ENCODE assay signal across 10 cellular contexts in genomic region chr15:75195122-75195765, GRCh38. TPM values are rescaled to one million over a fixed set of nuclear protein-coding genes. Genes with fewer than 3 reads are reported as not detected.
DNase-seq lines count a peak whose midpoint lies in the region; TF ChIP-seq lines count a peak whose summit lies in the region.
"Had no signal": no experiment of that assay in that cellular context is flagged by ENCODE, and none has a peak within 500 bp of the region (broad histone marks: within the 10 kb centered on the region; RNA-seq: fewer than 3 reads in every experiment).

No MANE protein-coding gene starts in this region.

- intact Hi-C loops in Calu3 (cut with micrococcal nuclease; ENCODE audit: unreplicated experiment): no loop called here
- intact Hi-C loops in sigmoid colon (cut with DNase I): no loop called here

- no peaks in the 10 kb centered on the region for H3K27me3 Mint-ChIP-seq in Calu3 (ENCODE audit: unreplicated experiment)
- peaks cover 58% of the 10 kb centered on the region for H3K27me3 Mint-ChIP-seq in activated naive CD4-positive, alpha-beta T cell treated with anti-CD3 and anti-CD28 coated beads, Interleukin-2, amount 10 ng/mL, durations not matched to agents 7 days and 5 days

- peaks cover 4% of the 10 kb centered on the region for H3K36me3 Mint-ChIP-seq in Calu3 (ENCODE audit: insufficient read depth, unreplicated experiment)
- H3K36me3 Mint-ChIP-seq in activated naive CD4-positive, alpha-beta T cell treated with anti-CD3 and anti-CD28 coated beads, Interleukin-2, amount 10 ng/mL, durations not matched to agents 7 days and 5 days: no peaks in the 10 kb centered on the region

- H3K9me3 ChIP-seq in BE2C (no peaks in the 10 kb centered on the region), sigmoid colon (no peaks in the 10 kb centered on the region)

- no peak overlapping the region for H3K27ac Mint-ChIP-seq in Calu3 (ENCODE audit: unreplicated experiment)
- no peak overlapping the region for H3K27ac Mint-ChIP-seq in activated naive CD4-positive, alpha-beta T cell treated with anti-CD3 and anti-CD28 coated beads, Interleukin-2, amount 10 ng/mL, durations not matched to agents 7 days and 5 days

- H3K4me1 ChIP-seq in BE2C (peaks cover 12% of the 10 kb centered on the region), sigmoid colon (peaks cover 0 to 16% (median 15%) of the 10 kb centered on the region in 4 donors)
- H3K4me1 ChIP-seq: foreskin keratinocyte had no signal

- DNase-seq in BE2C (peak; percentile 89), NCI-H1417 (lab: John Stamatoyannopoulos, UW) (peak; percentile 70 to 99 (median 99)), RPMI8226 (peak; percentile 56), kidney tubule cell (ENCODE audit: low spot score) (peak; percentile 24), Calu3 (no peak), sigmoid colon (no peak)
- no peak for DNase-seq in activated effector memory CD4-positive, alpha-beta T cell treated with anti-CD3 and anti-CD28 coated beads, Interleukin-2, amount 50 U/mL, for 16 hours
- DNase-seq in activated naive CD4-positive, alpha-beta T cell treated with anti-CD3 and anti-CD28 coated beads, Interleukin-2, amount 10 ng/mL, durations not matched to agents 7 days and 5 days: no peak
- DNase-seq: activated CD4-positive, alpha-beta T cell treated with anti-CD3 and anti-CD28 coated beads, Interleukin-2, amount 50 U/mL, for 1 hour; foreskin keratinocyte had no signal

- H3K36me3 ChIP-seq in BE2C: no peaks in the 10 kb centered on the region
- no peaks in the 10 kb centered on the region for H3K36me3 ChIP-seq in sigmoid colon

- H3K4me3 ChIP-seq in BE2C (ENCODE audit: low read depth, low read length): peak overlapping the region; percentile 38
- no peak overlapping the region for H3K4me3 ChIP-seq in sigmoid colon

- peaks cover 3% of the 10 kb centered on the region for H3K9me3 Mint-ChIP-seq in Calu3 (ENCODE audit: low read depth, unreplicated experiment)
- no peaks in the 10 kb centered on the region for H3K9me3 Mint-ChIP-seq in activated naive CD4-positive, alpha-beta T cell treated with anti-CD3 and anti-CD28 coated beads, Interleukin-2, amount 10 ng/mL, durations not matched to agents 7 days and 5 days

- no peak for TF ChIP-seq POLR2A in sigmoid colon (IDR thresholded peaks at IDR 0.05)

- no peak overlapping the region for H3K27ac ChIP-seq in sigmoid colon
- H3K27ac ChIP-seq: foreskin keratinocyte had no signal

- BruUV-seq in Calu3 (replicated peaks; lab: Mats Ljungman, UMichigan): no TSS peak

- no peak for TF ChIP-seq CTCF in BE2C (IDR thresholded peaks at IDR 0.05; ENCODE audit: low read depth, low read length)
- no peak for TF ChIP-seq CTCF in Calu3 (IDR thresholded peaks at IDR 0.05; ENCODE audit: unreplicated experiment)
- no peak for TF ChIP-seq CTCF in sigmoid colon (IDR thresholded peaks at IDR 0.05)

- 9 to 17% methylated on average over 13 of the region's 13 CpGs for WGBS in sigmoid colon, 2 donors

- TF ChIP-seq EP300 in sigmoid colon (IDR thresholded peaks at IDR 0.05): no peak

- peaks cover 24% of the 10 kb centered on the region for H3K4me1 Mint-ChIP-seq in Calu3 (ENCODE audit: low read depth, unreplicated experiment)
- H3K4me1 Mint-ChIP-seq in activated naive CD4-positive, alpha-beta T cell treated with anti-CD3 and anti-CD28 coated beads, Interleukin-2, amount 10 ng/mL, durations not matched to agents 7 days and 5 days: peaks cover 23% of the 10 kb centered on the region

- no peaks in the 10 kb centered on the region for H3K27me3 ChIP-seq in BE2C
- no peaks in the 10 kb centered on the region for H3K27me3 ChIP-seq in sigmoid colon
- H3K27me3 ChIP-seq: foreskin keratinocyte had no signal

- CTCF ChIA-PET in Calu3 (lab: Charles Lee): no interaction called here
- CTCF ChIA-PET in activated naive CD4-positive, alpha-beta T cell treated with anti-CD3 and anti-CD28 coated beads, Interleukin-2, amount 10 ng/mL, durations not matched to agents 7 days and 5 days (lab: Charles Lee): interaction anchor here (1.9 kb wide), 1 partner anchor 152 kb away, joined by 5 read pairs; no protein-coding TSS in a partner anchor

- no peak overlapping the region for H3K4me3 Mint-ChIP-seq in Calu3 (ENCODE audit: low read depth, unreplicated experiment)
- no peak overlapping the region for H3K4me3 Mint-ChIP-seq in activated naive CD4-positive, alpha-beta T cell treated with anti-CD3 and anti-CD28 coated beads, Interleukin-2, amount 10 ng/mL, durations not matched to agents 7 days and 5 days

RNA-seq across cellular contexts. Expression of gene C15orf39, which starts 6.4 kb away (rescaled TPM):
- 59.8 TPM for polyA plus RNA-seq in BE2C (2012; ENCODE audit: insufficient read depth, insufficient read length, low read depth)
- total RNA-seq in Calu3 (2022): 77.2 and 86.5 TPM in 2 replicates
- 10 to 100 TPM in 2 of 4 donors, 1 to 10 TPM in 2; 4.9 to 20.2 (median 12.0) TPM for total RNA-seq in sigmoid colon
- polyA plus RNA-seq in sigmoid colon: 10 to 100 TPM in 1 of 3 donors, 1 to 10 TPM in 2; 7.8 to 17.2 (median 9.5) TPM

Comparison
In these comparisons a context has a peak if more than half of its experiments do, and no peak if none do; other contexts are left out.
1. DNase-seq: peak in BE2C (single experiment), NCI-H1417 (3 of 3), RPMI8226 (single experiment) and kidney tubule cell (single experiment); none in Calu3 (single experiment), activated effector memory CD4-positive, alpha-beta T cell treated with anti-CD3 and anti-CD28 coated beads, Interleukin-2, amount 50 U/mL, for 16 hours (single experiment), sigmoid colon (single experiment) and activated naive CD4-positive, alpha-beta T cell treated with anti-CD3 and anti-CD28 coated beads, Interleukin-2, amount 10 ng/mL, durations not matched to agents 7 days and 5 days (single experiment).